ENCODE assay signal across 7 cellular contexts in the genomic region with DNA sequence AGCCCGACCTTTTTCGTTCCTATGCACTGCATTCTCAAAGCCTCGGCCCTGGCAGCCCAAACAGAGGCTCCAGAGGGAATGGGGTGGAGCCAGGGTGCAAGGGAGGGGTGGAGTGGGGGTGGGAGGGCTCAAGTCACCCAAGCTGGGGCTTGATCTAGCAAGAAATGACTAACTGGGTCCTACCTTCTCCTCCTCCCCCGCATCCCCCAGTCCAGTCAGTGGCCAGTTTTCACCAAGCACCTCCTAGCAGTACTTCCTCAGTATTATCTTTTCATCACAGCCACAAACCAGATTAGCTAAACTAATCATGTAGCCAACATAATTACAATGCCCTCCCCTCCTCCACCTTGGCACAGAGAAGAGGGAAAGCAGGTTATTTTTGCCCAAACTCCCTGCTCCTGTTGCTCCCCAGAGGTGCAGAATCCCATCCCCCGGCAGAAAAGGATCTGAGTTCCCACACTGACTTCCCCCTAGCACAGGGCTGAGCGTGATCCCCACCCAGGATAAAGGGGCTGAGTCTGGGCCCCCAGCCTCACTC. TPM values are rescaled to one million over a fixed set of nuclear protein-coding genes. Genes with fewer than 3 reads are reported as not detected.
DNase-seq lines count a peak whose midpoint lies in the region; ATAC-seq and TF ChIP-seq lines count a peak whose summit lies in the region.
"Had no signal": no experiment of that assay in that cellular context is flagged by ENCODE, and none has a peak within 500 bp of the region (broad histone marks: within the 10 kb centered on the region; RNA-seq: fewer than 3 reads in every experiment).

No MANE protein-coding gene starts in this region.

- no peaks in the 10 kb centered on the region for H3K36me3 Mint-ChIP-seq in activated T-cell treated with anti-CD3 and anti-CD28 coated beads, Interleukin-2, amount 50 U/mL, for 4 hours (ENCODE audit: insufficient read depth)
- H3K36me3 Mint-ChIP-seq: activated naive CD8-positive, alpha-beta T cell had no signal

- peaks cover 25% of the 10 kb centered on the region for H3K27me3 Mint-ChIP-seq in activated T-cell treated with anti-CD3 and anti-CD28 coated beads, Interleukin-2, amount 50 U/mL, for 4 hours (ENCODE audit: low read depth)

- peak overlapping the region; percentile 88 for H3K27ac ChIP-seq in cardiac muscle cell
- H3K27ac ChIP-seq in urinary bladder (ENCODE audit: low read depth) = no peak overlapping the region

- H3K4me1 ChIP-seq in cardiac muscle cell (ENCODE audit: low read depth) = peaks cover 31% of the 10 kb centered on the region
- no peaks in the 10 kb centered on the region for H3K4me1 ChIP-seq in urinary bladder (ENCODE audit: insufficient read depth)

- no peaks in the 10 kb centered on the region for H3K9me3 ChIP-seq in cardiac muscle cell (ENCODE audit: low read depth)

- no peaks in the 10 kb centered on the region for H3K9me3 Mint-ChIP-seq in activated T-cell treated with anti-CD3 and anti-CD28 coated beads, Interleukin-2, amount 50 U/mL, for 4 hours

- H3K4me3 Mint-ChIP-seq in activated T-cell treated with anti-CD3 and anti-CD28 coated beads, Interleukin-2, amount 50 U/mL, for 4 hours = peak overlapping the region; percentile 8

- WGBS in urinary bladder = 67% methylated on average over 6 of the region's 6 CpGs

- no peak for ATAC-seq in activated T-cell treated with anti-CD3 and anti-CD28 coated beads, Interleukin-2, amount 50 U/mL, for 4 hours
- ATAC-seq in HG03469 (IDR thresholded peaks at IDR 0.05; ENCODE audit: unreplicated experiment) = no peak

- H3K4me3 ChIP-seq in cardiac muscle cell (peak overlapping the region; percentile 51), urinary bladder (ENCODE audit: low read depth, low read length) (peak overlapping the region; percentile 10)

- H3K27me3 ChIP-seq in cardiac muscle cell = no peaks in the 10 kb centered on the region

- no peak for TF ChIP-seq CTCF in cardiac muscle cell (IDR thresholded peaks at IDR 0.05; ENCODE audit: low read depth, low read length)

- H3K4me1 Mint-ChIP-seq in activated T-cell treated with anti-CD3 and anti-CD28 coated beads, Interleukin-2, amount 50 U/mL, for 4 hours (ENCODE audit: low read depth) = peaks cover 17% of the 10 kb centered on the region

- no peaks in the 10 kb centered on the region for H3K36me3 ChIP-seq in cardiac muscle cell
- H3K36me3 ChIP-seq in urinary bladder (ENCODE audit: insufficient read depth) = no peaks in the 10 kb centered on the region

- DNase-seq in activated T-cell treated with anti-CD3 and anti-CD28 coated beads, Interleukin-2, amount 50 U/mL, for 4 hours = no peak
- no peak for DNase-seq in activated T-cell treated with anti-CD3 and anti-CD28 coated beads, Interleukin-2, amount 50 U/mL, for 1 hour
- peak; percentile 64 to 77 for DNase-seq in cardiac muscle cell (ENCODE audit: low read depth in 1 of 2, low spot score in 1 of 2)
- no peak for DNase-seq in DMS79 treated with DMSO at 0.1 percent for 48 hours (lab: John Stamatoyannopoulos, UW)

RNA-seq across cellular contexts. Expression of gene JUP, which starts 2.2 kb away (rescaled TPM):
- under 1 TPM; 0.86 to 0.98 (median 0.92) TPM for total RNA-seq in activated T-cell treated with anti-CD3 and anti-CD28 coated beads, Interleukin-2, amount 50 U/mL, for 4 hours
- 296 and 359 TPM in 2 replicates for total RNA-seq in cardiac muscle cell
- 160 and 206 TPM in 2 replicates for polyA plus RNA-seq in cardiac muscle cell
- total RNA-seq in urinary bladder = 51.4 TPM
- 53.8 TPM for polyA plus RNA-seq in urinary bladder

RNA-seq across cellular contexts. Expression of gene P3H4, which starts 27.5 kb away (rescaled TPM):
- 1 to 10 TPM; 2.0 to 3.6 (median 2.5) TPM for total RNA-seq in activated T-cell treated with anti-CD3 and anti-CD28 coated beads, Interleukin-2, amount 50 U/mL, for 4 hours
- total RNA-seq in cardiac muscle cell (118 and 153 TPM in 2 replicates), urinary bladder (32.1 TPM)
- polyA plus RNA-seq in cardiac muscle cell (137 and 138 TPM in 2 replicates), urinary bladder (11.5 TPM)

RNA-seq across cellular contexts. Expression of gene FKBP10, which starts 28.5 kb away (rescaled TPM):
- total RNA-seq in activated T-cell treated with anti-CD3 and anti-CD28 coated beads, Interleukin-2, amount 50 U/mL, for 4 hours = 1 to 10 TPM in 1 of 3 donors, under 1 TPM in 2; 0.68 to 1.2 (median 0.76) TPM
- total RNA-seq in cardiac muscle cell (265 and 336 TPM in 2 replicates), urinary bladder (166 TPM)
- polyA plus RNA-seq in cardiac muscle cell (113 and 165 TPM in 2 replicates), urinary bladder (84.5 TPM)

RNA-seq across cellular contexts. Expression of gene HAP1, which starts 49.8 kb away (rescaled TPM):
- under 1 TPM in 1 of 3 donors, not detected in 2; 0.18 TPM for total RNA-seq in activated T-cell treated with anti-CD3 and anti-CD28 coated beads, Interleukin-2, amount 50 U/mL, for 4 hours
- total RNA-seq in cardiac muscle cell (0.98 and 1.8 TPM in 2 replicates), urinary bladder (not detected)
- polyA plus RNA-seq in cardiac muscle cell (0.80 and 2.1 TPM in 2 replicates), urinary bladder (0.27 TPM)

RNA-seq across cellular contexts. Expression of gene NT5C3B, which starts 51.8 kb away (rescaled TPM):
- total RNA-seq in activated T-cell treated with anti-CD3 and anti-CD28 coated beads, Interleukin-2, amount 50 U/mL, for 4 hours = 10 to 100 TPM; 29.7 to 53.6 (median 41.9) TPM
- total RNA-seq in cardiac muscle cell (164 and 190 TPM in 2 replicates), urinary bladder (40.8 TPM)
- polyA plus RNA-seq in cardiac muscle cell (221 and 222 TPM in 2 replicates), urinary bladder (67.9 TPM)

Comparison
In these comparisons a context has a peak if more than half of its experiments do, and no peak if none do; other contexts are left out.
1. DNase-seq: peak in cardiac muscle cell (2 of 2); none in activated T-cell treated with anti-CD3 and anti-CD28 coated beads, Interleukin-2, amount 50 U/mL, for 4 hours (single experiment), activated T-cell treated with anti-CD3 and anti-CD28 coated beads, Interleukin-2, amount 50 U/mL, for 1 hour (single experiment) and DMS79 treated with DMSO at 0.1 percent for 48 hours (single experiment).
2. RNA of gene JUP, which starts 2.2 kb away (total RNA-seq): 296 to 359 TPM in cardiac muscle cell and 51.4 TPM in urinary bladder (single experiment); 0.86 to 0.98 TPM in activated T-cell treated with anti-CD3 and anti-CD28 coated beads, Interleukin-2, amount 50 U/mL, for 4 hours; every median in the first group is over 10 times any median in the second.
3. RNA of gene FKBP10, which starts 28.5 kb away (total RNA-seq): 265 to 336 TPM in cardiac muscle cell and 166 TPM in urinary bladder (single experiment); 0.68 to 1.2 TPM in activated T-cell treated with anti-CD3 and anti-CD28 coated beads, Interleukin-2, amount 50 U/mL, for 4 hours; every median in the first group is over 10 times any median in the second.